ENCODE assay signal across 20 cellular contexts in the genomic region with DNA sequence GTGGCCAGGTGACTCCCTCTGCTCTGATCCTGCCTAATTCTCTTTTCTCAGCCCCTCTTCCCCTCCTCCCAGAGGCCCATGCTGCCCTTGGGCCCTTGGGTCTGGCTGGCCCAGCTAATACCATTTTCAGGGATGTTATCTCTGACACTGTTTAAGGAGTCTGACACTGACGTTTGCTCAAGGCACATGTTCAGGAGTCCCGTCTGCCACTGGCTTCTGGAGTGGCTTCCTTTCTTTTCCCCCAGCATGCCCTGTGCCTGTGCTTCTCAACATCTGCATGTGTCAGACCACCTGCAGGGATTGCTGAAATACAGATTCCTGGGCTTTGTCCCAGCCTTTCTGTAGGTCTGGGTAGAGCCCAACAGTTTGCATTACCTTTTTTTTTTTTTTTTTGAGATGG.
"Had no signal": no experiment of that assay in that cellular context is flagged by ENCODE, and none has a peak within 500 bp of the region (broad histone marks: within the 10 kb centered on the region; RNA-seq: fewer than 3 reads in every experiment).

No MANE protein-coding gene starts in this region.

- DNase-seq: dermis blood vessel endothelial cell; erythroblast; foreskin keratinocyte; immature natural killer cell; kidney; left cardiac atrium; left ventricle myocardium superior; mesenchymal stem cell; naive thymus-derived CD8-positive, alpha-beta T cell; right cardiac atrium; stimulated activated CD4-positive, alpha-beta T cell treated with anti-CD3 and anti-CD28 coated beads, Interleukin-4, amount 100 ng/mL, for 1 hour; stimulated activated CD8-positive, alpha-beta memory T cell treated with anti-CD3 and anti-CD28 coated beads, Interleukin-4, amount 100 ng/mL, for 48 hours; stimulated activated naive CD8-positive, alpha-beta T cell treated with anti-CD3 and anti-CD28 coated beads, Interleukin-15, Interleukin-2, amounts not matched to agents 100 U/mL and 50 U/mL, for 24 hours; thyroid gland had no signal

- H3K4me1 ChIP-seq: foreskin keratinocyte, suprapubic skin, thyroid gland had no signal

- H3K27me3 ChIP-seq: thyroid gland had no signal

- H3K36me3 ChIP-seq: suprapubic skin, thyroid gland had no signal

- H3K27me3 Mint-ChIP-seq: naive thymus-derived CD8-positive, alpha-beta T cell; type B pancreatic cell had no signal

- H3K27ac ChIP-seq: foreskin keratinocyte, suprapubic skin, thyroid gland had no signal

- H3K9me3 Mint-ChIP-seq: immature natural killer cell; naive thymus-derived CD8-positive, alpha-beta T cell; neural crest cell; stimulated activated effector memory CD8-positive, alpha-beta T cell treated with anti-CD3 and anti-CD28 coated beads, Interleukin-12 subunit alpha, Interleukin-12 subunit beta, amount 100 ng/mL, for 72 hours; type B pancreatic cell had no signal

- ATAC-seq: foreskin keratinocyte; left cardiac atrium; left ventricle myocardium superior; naive thymus-derived CD8-positive, alpha-beta T cell; right cardiac atrium; stimulated activated effector memory CD8-positive, alpha-beta T cell treated with anti-CD3 and anti-CD28 coated beads, Interleukin-12 subunit alpha, Interleukin-12 subunit beta, amount 100 ng/mL, for 72 hours; stimulated activated naive CD8-positive, alpha-beta T cell treated with anti-CD3 and anti-CD28 coated beads, Interleukin-15, Interleukin-2, amounts not matched to agents 100 U/mL and 50 U/mL, for 24 hours had no signal

- H3K4me3 Mint-ChIP-seq: immature natural killer cell; naive thymus-derived CD8-positive, alpha-beta T cell; neural crest cell; stimulated activated effector memory CD8-positive, alpha-beta T cell treated with anti-CD3 and anti-CD28 coated beads, Interleukin-12 subunit alpha, Interleukin-12 subunit beta, amount 100 ng/mL, for 72 hours; type B pancreatic cell had no signal

- H3K9me3 ChIP-seq: suprapubic skin, thyroid gland had no signal

- H3K4me1 Mint-ChIP-seq: neural crest cell had no signal

- H3K4me3 ChIP-seq: lung, smooth muscle cell, suprapubic skin, thyroid gland had no signal

- H3K36me3 Mint-ChIP-seq: immature natural killer cell; naive thymus-derived CD8-positive, alpha-beta T cell; stimulated activated effector memory CD8-positive, alpha-beta T cell treated with anti-CD3 and anti-CD28 coated beads, Interleukin-12 subunit alpha, Interleukin-12 subunit beta, amount 100 ng/mL, for 72 hours; type B pancreatic cell had no signal

- H3K27ac Mint-ChIP-seq: immature natural killer cell; stimulated activated effector memory CD8-positive, alpha-beta T cell treated with anti-CD3 and anti-CD28 coated beads, Interleukin-12 subunit alpha, Interleukin-12 subunit beta, amount 100 ng/mL, for 72 hours had no signal
